11 cellular contexts compared by ENCODE assay signal in the genomic region with DNA sequence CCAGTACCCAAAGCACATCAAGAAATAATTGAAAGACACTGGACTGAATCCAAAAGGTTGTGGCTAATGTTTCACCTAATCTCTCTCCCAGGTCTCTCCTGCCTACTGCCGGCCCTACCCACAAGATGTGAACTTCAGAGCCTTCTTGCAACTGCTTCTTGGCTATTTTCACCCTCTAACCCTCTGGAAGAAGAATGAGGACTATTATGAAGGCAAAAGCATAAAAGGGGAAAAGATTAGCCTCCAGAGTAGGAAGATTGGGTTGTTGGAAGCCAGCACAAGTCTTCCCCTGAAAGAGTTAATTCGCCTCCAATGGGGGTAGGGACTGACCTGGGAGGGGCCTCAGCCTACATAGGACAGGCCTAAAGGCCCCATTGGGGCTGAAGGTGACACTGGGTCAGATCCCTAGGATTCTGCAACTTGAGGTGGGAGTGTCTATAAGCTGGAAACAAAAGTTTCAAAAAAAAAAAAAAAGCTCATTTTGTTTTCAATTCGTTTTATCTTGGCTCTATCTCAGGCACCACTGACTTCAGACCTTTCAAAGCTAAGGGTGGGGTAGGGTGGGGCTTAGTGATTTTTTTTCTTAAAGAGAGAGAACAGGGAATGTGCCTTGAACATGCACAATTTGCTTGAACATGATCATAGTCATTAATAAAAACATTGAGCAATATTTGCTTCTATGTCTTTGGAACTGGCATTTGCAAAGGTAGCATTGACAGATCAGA.
A peak's percentile ranks its signal among the peaks of the same experiment; 100 is the strongest.
DNase-seq lines count a peak whose midpoint lies in the region; ATAC-seq and TF ChIP-seq lines count a peak whose summit lies in the region.
"Had no signal": no experiment of that assay in that cellular context is flagged by ENCODE, and none has a peak within 500 bp of the region (broad histone marks: within the 10 kb centered on the region; RNA-seq: fewer than 3 reads in every experiment).

No MANE protein-coding gene starts in this region.

- no peak for TF ChIP-seq POLR2A in right lobe of liver (IDR thresholded peaks at IDR 0.05)

- no peaks in the 10 kb centered on the region for H3K9me3 ChIP-seq in right lobe of liver
- no peaks in the 10 kb centered on the region for H3K9me3 ChIP-seq in A673 (ENCODE audit: low read depth, low read length, poor library complexity, severe bottlenecking)

- TF ChIP-seq CTCF in RWPE1 (conservative IDR thresholded peaks at IDR 0.05; ENCODE audit: low read depth) (no peak), right lobe of liver (IDR thresholded peaks at IDR 0.05) (no peak), type B pancreatic cell (conservative IDR thresholded peaks at IDR 0.05) (no peak), A673 (conservative IDR thresholded peaks at IDR 0.05; ENCODE audit: low read depth, low read length) (no peak)

- 10% methylated on average over 3 of the region's 3 CpGs for WGBS in right lobe of liver (ENCODE audit: insufficient coverage, low coverage, low lambda C conversion rate, missing lambda C conversion rate)

- no TSS peak for BruUV-seq in A673 (replicated peaks; lab: Mats Ljungman, UMichigan)

- H3K4me3 ChIP-seq in right lobe of liver (peak overlapping the region; percentile 4 to 26 (median 6)), A673 (ENCODE audit: low read depth, low read length, poor library complexity, severe bottlenecking) (no peak overlapping the region)
- H3K4me3 ChIP-seq: GM23248 had no signal

- H3K27me3 ChIP-seq in right lobe of liver, result no peaks in the 10 kb centered on the region
- H3K27me3 ChIP-seq in A673 (replicated peaks; ENCODE audit: insufficient read depth, low read depth, low read length, poor library complexity), result no peaks in the 10 kb centered on the region
- H3K27me3 ChIP-seq: foreskin keratinocyte had no signal

- H3K4me1 Mint-ChIP-seq in type B pancreatic cell (ENCODE audit: unreplicated experiment), result peaks cover 49% of the 10 kb centered on the region

- H3K27me3 Mint-ChIP-seq in type B pancreatic cell, result no peaks in the 10 kb centered on the region

- H3K4me3 Mint-ChIP-seq in type B pancreatic cell, result peak overlapping the region; percentile 65

- H3K36me3 Mint-ChIP-seq in type B pancreatic cell, result peaks cover 4% of the 10 kb centered on the region

- peaks cover 5% of the 10 kb centered on the region for H3K9me3 Mint-ChIP-seq in type B pancreatic cell

- peaks cover 0 to 44% (median 19%) of the 10 kb centered on the region in 4 donors for H3K4me1 ChIP-seq in right lobe of liver
- H3K4me1 ChIP-seq in A673 (ENCODE audit: insufficient read depth, low read length, poor library complexity, severe bottlenecking), result no peaks in the 10 kb centered on the region
- H3K4me1 ChIP-seq: foreskin keratinocyte had no signal

- peak overlapping the region; percentile 85 for H3K27ac Mint-ChIP-seq in type B pancreatic cell

- ATAC-seq in right lobe of liver, result peak; percentile 68 to 82 (median 76)
- ATAC-seq: foreskin keratinocyte had no signal

- peak overlapping the region; percentile 91 for H3K27ac ChIP-seq in RWPE1
- H3K27ac ChIP-seq in right lobe of liver, result peak overlapping the region; percentile 25 to 74 (median 34)
- no peak overlapping the region for H3K27ac ChIP-seq in A673 (ENCODE audit: low read depth, low read length, poor library complexity, severe bottlenecking)
- H3K27ac ChIP-seq: foreskin keratinocyte, GM23248 had no signal

- POLR2A ChIA-PET in RWPE1 (lab: Yijun Ruan, JAX; ENCODE audit: low non-redundant PET), result no interaction called here
- POLR2A ChIA-PET in A673 (lab: Charles Lee; ENCODE audit: low non-redundant PET), result no interaction called here

- DNase-seq in RWPE1 (ENCODE audit: low spot score) (peak; percentile 46), ecto neural progenitor cell (ENCODE audit: low spot score) (peak; percentile 44), right lobe of liver (peak in 2 of 3 donors; percentile 68 to 75), type B pancreatic cell (ENCODE audit: extremely low spot score, unreplicated experiment) (no peak), NCI-H510A (lab: John Stamatoyannopoulos, UW) (no peak), A673 (ENCODE audit: low spot score) (no peak)
- DNase-seq in activated CD4-positive, alpha-beta T cell treated with anti-CD3 and anti-CD28 coated beads, Interleukin-2, amount 50 U/mL, for 48 hours, result no peak
- DNase-seq: GM23248, NCI-H1105 treated with DMSO at 0.1 percent for 48 hours, NCI-H526 treated with DMSO at 0.1 percent for 48 hours had no signal

- H3K36me3 ChIP-seq in right lobe of liver (no peaks in the 10 kb centered on the region), A673 (ENCODE audit: insufficient read depth, low read length, poor library complexity, severe bottlenecking) (no peaks in the 10 kb centered on the region)

- CTCF ChIA-PET in RWPE1 (lab: Yijun Ruan, JAX), result interaction anchor here (0.7 kb wide), 1 partner anchor 206 kb away, joined by 3 read pairs; no protein-coding TSS in a partner anchor
- CTCF ChIA-PET in A673 (lab: Charles Lee), result no interaction called here

- intact Hi-C loops in right lobe of liver (cut with DNase I) (loop anchor here (10.0 kb wide), 2 partner anchors 61 to 279 kb away; a partner anchor contains a TSS), A673 (cut with micrococcal nuclease; ENCODE audit: unreplicated experiment) (no loop called here)

Comparison
In these comparisons a context has a peak if more than half of its experiments do, and no peak if none do; other contexts are left out.
1. DNase-seq: peak in RWPE1 (single experiment), ecto neural progenitor cell (single experiment) and right lobe of liver (2 of 3); none in type B pancreatic cell (single experiment), activated CD4-positive, alpha-beta T cell treated with anti-CD3 and anti-CD28 coated beads, Interleukin-2, amount 50 U/mL, for 48 hours (0 of 2), NCI-H510A (single experiment) and A673 (single experiment).